In the genomic region with DNA sequence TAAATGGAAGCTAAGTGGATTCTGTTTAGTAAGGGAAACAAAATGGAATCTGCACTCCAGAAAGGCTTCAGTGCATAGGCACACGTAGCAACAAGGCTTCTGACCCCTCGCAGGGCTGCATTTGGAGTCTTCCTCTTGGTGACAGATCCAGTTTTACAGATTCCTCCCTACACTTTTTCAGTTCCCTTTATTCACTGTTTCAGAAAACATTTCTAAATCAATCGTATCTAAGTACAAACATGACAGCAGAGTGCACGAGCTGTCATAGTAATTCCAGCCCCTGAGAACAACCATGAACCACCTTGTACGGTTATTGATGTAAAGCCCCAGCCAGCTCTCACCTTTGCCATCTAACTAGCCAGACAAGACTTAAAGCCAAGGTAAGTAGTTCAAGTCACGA, we compare ENCODE assay signal across 21 cellular contexts.
DNase-seq lines count a peak whose midpoint lies in the region; ATAC-seq, FAIRE-seq and TF ChIP-seq lines count a peak whose summit lies in the region.
"Had no signal": no experiment of that assay in that cellular context is flagged by ENCODE, and none has a peak within 500 bp of the region (broad histone marks: within the 10 kb centered on the region; RNA-seq: fewer than 3 reads in every experiment).

No MANE protein-coding gene starts in this region.

- DNase-seq in GM12891 (ENCODE audit: insufficient read length, low spot score) (no peak), esophagus squamous epithelium (lab: John Stamatoyannopoulos, UW) (no peak), NCI-H510A (lab: John Stamatoyannopoulos, UW) (no peak)
- DNase-seq in stimulated activated naive B cell treated with anti-CD40 and anti-IgM and Interleukin-4, amounts not matched to agents 10 μg/mL and 1 μg/mL and 100 μg/mL, for 72 hours, result no peak
- no peak for DNase-seq in stimulated activated CD4-positive, alpha-beta T cell treated with anti-CD3 and anti-CD28 coated beads, Interleukin-12 subunit alpha, Interleukin-12 subunit beta, amount 100 ng/mL, for 4 hours
- DNase-seq: Caco-2; CD4-positive, alpha-beta memory T cell; DMS 273 treated with DMSO at 0.1 percent for 48 hours; DND-41; Karpas-422; MV-4-11; NCI-H1105 treated with DMSO at 0.1 percent for 48 hours; NCI-H2029 treated with DMSO at 0.1 percent for 48 hours; NCI-H226; NCI-H524 treated with DMSO at 0.1 percent for 48 hours had no signal

- peaks cover 0 to 1% of the 10 kb centered on the region in 2 donors for H3K9me3 Mint-ChIP-seq in stimulated activated naive B cell treated with anti-CD40 and anti-IgM and Interleukin-4, amounts not matched to agents 10 μg/mL and 1 μg/mL and 100 μg/mL, for 72 hours

- no peak overlapping the region for H3K27ac Mint-ChIP-seq in stimulated activated naive B cell treated with anti-CD40 and anti-IgM and Interleukin-4, amounts not matched to agents 10 μg/mL and 1 μg/mL and 100 μg/mL, for 72 hours
- H3K27ac Mint-ChIP-seq: CD4-positive, alpha-beta memory T cell had no signal

- no peaks in the 10 kb centered on the region for H3K27me3 Mint-ChIP-seq in stimulated activated naive B cell treated with anti-CD40 and anti-IgM and Interleukin-4, amounts not matched to agents 10 μg/mL and 1 μg/mL and 100 μg/mL, for 72 hours
- H3K27me3 Mint-ChIP-seq: CD4-positive, alpha-beta memory T cell had no signal

- H3K4me1 ChIP-seq in esophagus squamous epithelium, result peaks cover 0 to 36% (median 2%) of the 10 kb centered on the region in 3 donors

- no peak for FAIRE-seq in GM12891 (lab: Jason Lieb, UNC)
- FAIRE-seq: GM19239, H1 had no signal

- no peak overlapping the region for H3K4me3 ChIP-seq in esophagus squamous epithelium
- H3K4me3 ChIP-seq: SJSA1 had no signal

- 68 to 80% methylated on average over 6 of the region's 6 CpGs for WGBS in esophagus squamous epithelium, 2 donors

- TF ChIP-seq CTCF in esophagus squamous epithelium (IDR thresholded peaks at IDR 0.05), result no peak

- H3K4me1 Mint-ChIP-seq in stimulated activated naive B cell treated with anti-CD40 and anti-IgM and Interleukin-4, amounts not matched to agents 10 μg/mL and 1 μg/mL and 100 μg/mL, for 72 hours, result no peaks in the 10 kb centered on the region
- H3K4me1 Mint-ChIP-seq: CD4-positive, alpha-beta memory T cell had no signal

- no peaks in the 10 kb centered on the region for H3K9me3 ChIP-seq in esophagus squamous epithelium
- H3K9me3 ChIP-seq: Caco-2, SJSA1 had no signal

- no peak overlapping the region for H3K4me3 Mint-ChIP-seq in stimulated activated naive B cell treated with anti-CD40 and anti-IgM and Interleukin-4, amounts not matched to agents 10 μg/mL and 1 μg/mL and 100 μg/mL, for 72 hours
- H3K4me3 Mint-ChIP-seq: CD4-positive, alpha-beta memory T cell had no signal

- no peak for TF ChIP-seq POLR2A in GM12891 (IDR thresholded peaks at IDR 0.05; ENCODE audit: low read depth, low read length)
- no peak for TF ChIP-seq POLR2A in esophagus squamous epithelium (IDR thresholded peaks at IDR 0.05)

- H3K27me3 ChIP-seq in esophagus squamous epithelium, result no peaks in the 10 kb centered on the region
- H3K27me3 ChIP-seq: SJSA1 had no signal

- peak overlapping the region; percentile 1 to 73 (median 46) for H3K27ac ChIP-seq in esophagus squamous epithelium
- H3K27ac ChIP-seq: SJSA1 had no signal

- no peaks in the 10 kb centered on the region for H3K36me3 Mint-ChIP-seq in stimulated activated naive B cell treated with anti-CD40 and anti-IgM and Interleukin-4, amounts not matched to agents 10 μg/mL and 1 μg/mL and 100 μg/mL, for 72 hours
- H3K36me3 Mint-ChIP-seq: CD4-positive, alpha-beta memory T cell had no signal

- peaks cover 0 to 16% (median 0%) of the 10 kb centered on the region in 3 donors for H3K36me3 ChIP-seq in esophagus squamous epithelium

- ATAC-seq in HG03432 (IDR thresholded peaks at IDR 0.05; ENCODE audit: unreplicated experiment), result peak; percentile 49
- ATAC-seq in stimulated activated naive B cell treated with anti-CD40 and anti-IgM and Interleukin-4, amounts not matched to agents 10 μg/mL and 1 μg/mL and 100 μg/mL, for 72 hours (replicated peaks), result peak; percentile 11 to 43
- ATAC-seq in HG03457 (IDR thresholded peaks at IDR 0.05; ENCODE audit: unreplicated experiment), result no peak
- ATAC-seq: Right ventricle myocardium inferior had no signal

- intact Hi-C loops in esophagus squamous epithelium (cut with DNase I), result no loop called here

TF ChIP-seq in GM12891, 5 proteins besides CTCF, POLR2A, EP300 and RAD21:
- TF ChIP-seq PAX5 (IDR thresholded peaks at IDR 0.05; ENCODE audit: insufficient read depth, low read length, severe bottlenecking) (no peak), SPI1 (IDR thresholded peaks at IDR 0.05; ENCODE audit: low read depth, low read length) (peak; percentile 86), POLR2AphosphoS5 (IDR thresholded peaks at IDR 0.05; ENCODE audit: low read depth, low read length) (no peak), TAF1 (IDR thresholded peaks at IDR 0.05; ENCODE audit: low read depth, low read length) (no peak)
